ENCODE assay signal across 26 cellular contexts in the genomic region with DNA sequence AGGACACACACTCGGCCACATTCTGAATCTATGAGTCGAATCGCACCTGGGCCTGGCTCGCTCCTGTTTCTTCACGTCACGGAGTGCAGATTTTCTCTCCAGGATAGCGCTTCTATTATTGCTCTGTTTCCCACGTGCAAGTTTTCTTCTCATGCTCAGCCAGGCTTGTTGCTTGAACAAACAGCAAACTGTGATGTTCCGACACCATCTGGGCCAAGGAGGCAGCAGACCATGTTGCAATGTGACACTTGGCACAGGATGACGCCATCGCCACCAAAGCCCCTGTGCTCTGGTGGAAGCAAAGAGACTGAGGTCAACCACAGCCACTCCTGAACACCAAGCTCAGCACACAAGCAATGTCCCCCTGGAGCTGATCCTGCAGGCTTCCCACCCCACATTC.
"Had no signal": no experiment of that assay in that cellular context is flagged by ENCODE, and none has a peak within 500 bp of the region (broad histone marks: within the 10 kb centered on the region; RNA-seq: fewer than 3 reads in every experiment).

No MANE protein-coding gene starts in this region.

- H3K27me3 ChIP-seq: gastrocnemius medialis, left lung, neural progenitor cell, spleen, suprapubic skin, transverse colon, upper lobe of right lung, uterus had no signal

- H2AFZ ChIP-seq: neural progenitor cell had no signal

- H3K9ac ChIP-seq: neural progenitor cell had no signal

- H3K27ac ChIP-seq: dorsolateral prefrontal cortex, gastrocnemius medialis, left lung, neural progenitor cell, prostate gland, skin epidermis, spleen, suprapubic skin, transverse colon, upper lobe of right lung, uterus had no signal

- H3K4me1 ChIP-seq: gastrocnemius medialis, left lung, neural progenitor cell, prostate gland, spleen, suprapubic skin, transverse colon, upper lobe of right lung, uterus had no signal

- H3K27me3 Mint-ChIP-seq: natural killer cell treated with Interleukin-12 subunit alpha and Interleukin-12 subunit beta and Interleukin-15 and Interleukin-18, amount 100 ng/mL, for 72 hours; stimulated activated naive CD8-positive, alpha-beta T cell treated with anti-CD3 and anti-CD28 coated beads, Interleukin-15, amount 100 ng/mL, for 72 hours had no signal

- FAIRE-seq: colon, keratinocyte had no signal

- H3K4me3 ChIP-seq: dorsolateral prefrontal cortex, gastrocnemius medialis, left lung, mucosa of descending colon, neural progenitor cell, prostate gland, skin epidermis, spleen, suprapubic skin, transverse colon, upper lobe of right lung, uterus had no signal

- DNase-seq: dorsolateral prefrontal cortex; effector CD4-positive, alpha-beta T cell; foreskin fibroblast; gastrocnemius medialis; head of caudate nucleus; left lung; mesenchymal stem cell; mucosa of descending colon; naive B cell; right cardiac atrium; spleen; stimulated activated CD4-positive, alpha-beta T cell treated with anti-CD3 and anti-CD28 coated beads, Interleukin-15, amount 100 ng/mL, for 24 hours; stimulated activated CD4-positive, alpha-beta T cell treated with anti-CD3 and anti-CD28 coated beads, Interleukin-2, amount 100 ng/mL, for 48 hours; stimulated activated naive CD4-positive, alpha-beta T cell; stimulated activated naive CD8-positive, alpha-beta T cell treated with anti-CD3 and anti-CD28 coated beads, Interleukin-15, amount 100 ng/mL, for 72 hours; transverse colon; upper lobe of right lung; uterus had no signal

- H3K4me1 Mint-ChIP-seq: mesothelial cell of epicardium; naive B cell; stimulated activated naive CD8-positive, alpha-beta T cell treated with anti-CD3 and anti-CD28 coated beads, Interleukin-15, amount 100 ng/mL, for 72 hours had no signal

- H3K4me2 ChIP-seq: neural progenitor cell had no signal

- H3K36me3 ChIP-seq: gastrocnemius medialis, left lung, neural progenitor cell, prostate gland, spleen, suprapubic skin, transverse colon, upper lobe of right lung, uterus had no signal

- H3K9me3 Mint-ChIP-seq: mesothelial cell of epicardium; natural killer cell treated with Interleukin-12 subunit alpha and Interleukin-12 subunit beta and Interleukin-15 and Interleukin-18, amount 100 ng/mL, for 72 hours; neural progenitor cell had no signal

- H3K36me3 Mint-ChIP-seq: mesothelial cell of epicardium; naive B cell; natural killer cell treated with Interleukin-12 subunit alpha and Interleukin-12 subunit beta and Interleukin-15 and Interleukin-18, amount 100 ng/mL, for 72 hours; neural progenitor cell had no signal

- H3K9me3 ChIP-seq: gastrocnemius medialis, prostate gland, transverse colon, upper lobe of right lung, uterus had no signal

- H3K4me3 Mint-ChIP-seq: mesothelial cell of epicardium; naive B cell; natural killer cell treated with Interleukin-12 subunit alpha and Interleukin-12 subunit beta and Interleukin-15 and Interleukin-18, amount 100 ng/mL, for 72 hours; neural progenitor cell; stimulated activated naive CD8-positive, alpha-beta T cell treated with anti-CD3 and anti-CD28 coated beads, Interleukin-15, amount 100 ng/mL, for 72 hours had no signal

- H3K27ac Mint-ChIP-seq: mesothelial cell of epicardium; natural killer cell treated with Interleukin-12 subunit alpha and Interleukin-12 subunit beta and Interleukin-15 and Interleukin-18, amount 100 ng/mL, for 72 hours; neural progenitor cell; stimulated activated naive CD8-positive, alpha-beta T cell treated with anti-CD3 and anti-CD28 coated beads, Interleukin-15, amount 100 ng/mL, for 72 hours had no signal
